In the genomic region with DNA sequence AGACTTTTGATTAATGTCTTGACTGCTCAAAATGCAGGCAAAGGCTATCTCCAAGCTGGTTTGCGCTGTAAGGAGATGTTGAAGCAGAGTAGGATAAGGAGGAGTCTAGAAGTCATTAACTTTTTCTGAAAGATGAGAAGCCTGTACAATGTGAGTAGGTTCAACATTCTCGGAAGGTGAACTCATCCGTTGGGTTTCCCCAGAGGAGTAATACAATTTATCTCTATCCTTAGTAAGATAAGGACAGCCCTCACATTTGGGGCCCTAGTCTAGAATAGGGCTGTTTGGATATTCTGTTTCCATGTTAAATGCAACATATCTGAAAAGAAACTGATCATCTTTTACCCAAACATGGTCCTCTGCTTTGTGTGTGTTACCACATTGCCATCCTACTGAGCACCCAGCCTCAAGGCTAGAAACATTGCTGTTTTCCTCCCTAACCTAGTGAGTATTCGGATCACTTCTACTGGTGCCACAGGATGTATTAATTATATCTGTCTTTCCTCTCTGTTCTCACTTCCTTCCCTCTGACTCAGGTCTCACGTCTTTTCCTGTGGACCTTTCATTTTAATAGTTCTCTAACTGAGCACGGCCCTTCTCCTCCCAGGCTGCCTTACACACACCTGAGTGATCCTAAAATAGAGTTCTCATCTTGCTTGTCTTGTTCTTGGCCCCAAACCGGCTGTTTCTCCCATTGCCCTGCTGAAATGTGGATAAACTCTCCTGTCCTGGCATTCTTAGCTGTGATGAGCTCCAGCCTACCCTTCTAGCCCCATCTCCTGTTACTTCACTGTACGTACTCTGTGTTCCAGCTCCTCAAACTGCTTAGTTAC, we compare ENCODE assay signal across 8 cellular contexts.
A peak's percentile ranks its signal among the peaks of the same experiment; 100 is the strongest.
DNase-seq lines count a peak whose midpoint lies in the region; ATAC-seq lines count a peak whose summit lies in the region.

No MANE protein-coding gene starts in this region.

- no peaks in the 10 kb centered on the region for H3K27me3 Mint-ChIP-seq in activated T-cell treated with anti-CD3 and anti-CD28 coated beads, Interleukin-2, amount 50 U/mL, for 72 hours (ENCODE audit: low read depth)

- no peak overlapping the region for H3K9ac ChIP-seq in muscle layer of colon (ENCODE audit: low read length)

- ATAC-seq in left cardiac atrium (peak; percentile 33 to 91), Right ventricle myocardium inferior (no peak), HG03175 (IDR thresholded peaks at IDR 0.05; ENCODE audit: unreplicated experiment) (peak; percentile 66)
- ATAC-seq in activated T-cell treated with anti-CD3 and anti-CD28 coated beads, Interleukin-2, amount 50 U/mL, for 72 hours (replicated peaks in 1 of 2) = peak; percentile 63 to 74

- H3K36me3 Mint-ChIP-seq in activated T-cell treated with anti-CD3 and anti-CD28 coated beads, Interleukin-2, amount 50 U/mL, for 72 hours (ENCODE audit: insufficient read depth in 2 of 2) = peaks cover 13 to 16% of the 10 kb centered on the region in 2 donors

- peak overlapping the region; percentile 98 for H3K27ac Mint-ChIP-seq in activated T-cell treated with anti-CD3 and anti-CD28 coated beads, Interleukin-2, amount 50 U/mL, for 72 hours

- H3K4me1 Mint-ChIP-seq in activated T-cell treated with anti-CD3 and anti-CD28 coated beads, Interleukin-2, amount 50 U/mL, for 72 hours (ENCODE audit: low read depth) = peaks cover 96% of the 10 kb centered on the region

- no peaks in the 10 kb centered on the region for H3K36me3 ChIP-seq in muscle layer of colon (ENCODE audit: insufficient read depth, low read length)

- DNase-seq in left cardiac atrium = no peak
- DNase-seq in Right ventricle myocardium inferior (ENCODE audit: missing footprints) = no peak
- peak; percentile 25 to 41 for DNase-seq in activated T-cell treated with anti-CD3 and anti-CD28 coated beads, Interleukin-2, amount 50 U/mL, for 72 hours
- DNase-seq in NCI-H1417 treated with DMSO at 0.1 percent for 48 hours (lab: John Stamatoyannopoulos, UW) = no peak
- DNase-seq in NCI-H82 (lab: John Stamatoyannopoulos, UW) = no peak
- no peak for DNase-seq in GM19240 (ENCODE audit: insufficient read length, low spot score)

- H3K4me3 ChIP-seq in muscle layer of colon (ENCODE audit: low read depth in 1 of 2, low read length in 2 of 2) = no peak overlapping the region

- intact Hi-C loops in left cardiac atrium (cut with DNase I) = no loop called here
- intact Hi-C loops in Right ventricle myocardium inferior (cut with DNase I) = loop anchor here (5.0 kb wide), 1 partner anchor 92 kb away; a partner anchor contains a TSS

- peaks cover 9% of the 10 kb centered on the region for H3K4me1 ChIP-seq in muscle layer of colon (ENCODE audit: insufficient read depth, low read length)

- H3K4me3 Mint-ChIP-seq in activated T-cell treated with anti-CD3 and anti-CD28 coated beads, Interleukin-2, amount 50 U/mL, for 72 hours = peak overlapping the region; percentile 86 to 87

- H3K9me3 ChIP-seq in muscle layer of colon (ENCODE audit: low read length) = no peaks in the 10 kb centered on the region

- H3K27me3 ChIP-seq in muscle layer of colon (ENCODE audit: control insufficient read depth in 1 of 2, insufficient read depth in 2 of 2, low read length in 2 of 2) = no peaks in the 10 kb centered on the region

- peak overlapping the region; percentile 60 for H3K27ac ChIP-seq in muscle layer of colon (ENCODE audit: low read depth, low read length)

- H3K9me3 Mint-ChIP-seq in activated T-cell treated with anti-CD3 and anti-CD28 coated beads, Interleukin-2, amount 50 U/mL, for 72 hours = no peaks in the 10 kb centered on the region

Comparison
In these comparisons a context has a peak if more than half of its experiments do, and no peak if none do; other contexts are left out.
1. DNase-seq: peak in activated T-cell treated with anti-CD3 and anti-CD28 coated beads, Interleukin-2, amount 50 U/mL, for 72 hours (2 of 2); none in left cardiac atrium (single experiment), Right ventricle myocardium inferior (single experiment), NCI-H1417 treated with DMSO at 0.1 percent for 48 hours (single experiment), NCI-H82 (single experiment) and GM19240 (single experiment).